8 cellular contexts compared by ENCODE assay signal in the genomic region with DNA sequence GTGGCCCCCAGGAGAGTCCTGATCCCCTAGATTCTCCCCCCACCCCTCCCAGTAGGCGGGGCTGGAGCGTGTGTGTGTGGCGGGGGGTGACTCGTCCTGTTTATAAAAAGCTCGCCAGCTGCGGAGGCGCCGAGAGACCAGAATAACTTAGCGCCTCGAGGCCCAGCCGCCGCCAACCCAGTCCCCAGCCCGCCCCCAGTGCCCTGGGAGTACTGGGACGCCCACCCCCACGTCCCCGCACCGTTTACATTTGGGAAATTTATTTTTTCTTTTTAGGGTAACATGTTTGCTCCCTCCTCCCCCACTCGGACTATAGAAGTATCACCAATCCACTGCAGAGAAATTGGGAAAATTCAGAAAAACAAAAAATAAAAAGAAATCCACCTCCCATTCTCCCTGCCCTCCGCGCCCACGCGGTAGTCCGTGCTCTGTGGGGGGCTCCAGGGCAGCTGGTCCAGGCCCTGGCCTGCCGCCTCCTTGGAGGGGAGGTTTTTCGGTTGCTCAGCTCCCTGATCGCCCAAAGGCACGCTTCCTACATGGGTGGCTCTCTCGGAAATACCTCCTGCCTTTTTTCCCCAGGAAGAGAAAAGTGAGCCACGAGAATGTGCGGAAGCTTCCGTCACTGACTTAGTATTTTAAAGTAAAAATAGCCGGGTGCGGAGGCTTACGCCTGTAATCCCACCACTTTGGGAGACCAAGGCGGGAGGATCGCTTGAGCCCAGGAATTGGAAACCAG. TPM values are rescaled to one million over a fixed set of nuclear protein-coding genes. Genes with fewer than 3 reads are reported as not detected.
A peak's percentile ranks its signal among the peaks of the same experiment; 100 is the strongest.
DNase-seq lines count a peak whose midpoint lies in the region; ATAC-seq and TF ChIP-seq lines count a peak whose summit lies in the region.

No MANE protein-coding gene starts in this region.

- TF ChIP-seq CTCF in AG10803 (conservative IDR thresholded peaks at IDR 0.05; ENCODE audit: low read length) = no peak
- TF ChIP-seq CTCF in HEK293 (tag by site-specific recombination; IDR thresholded peaks at IDR 0.05) = no peak
- no peak for TF ChIP-seq CTCF in adrenal gland (IDR thresholded peaks at IDR 0.05)

- H3K4me3 ChIP-seq in AG10803 (ENCODE audit: low read length) = peak overlapping the region; percentile 75
- peak overlapping the region; percentile 36 for H3K4me3 ChIP-seq in HEK293 (ENCODE audit: low read depth, low read length)
- H3K4me3 ChIP-seq in SJSA1 = peak overlapping the region; percentile 41
- H3K4me3 ChIP-seq in adrenal gland = peak overlapping the region in 3 of 4 donors; percentile 15 to 72 (median 37)

- intact Hi-C loops in adrenal gland (cut with DNase I) (no loop called here), Right ventricle myocardium superior (cut with DNase I) (loop anchor here (5.0 to 10.0 kb wide), 2 partner anchors 119 to 207 kb away; partner anchors contain the start of gene LSM4)

- WGBS in adrenal gland, 4 donors = 28 to 35% (median 31%) methylated on average over 30 to 36 of the region's 36 CpGs

- CTCF ChIA-PET in HEK293 (lab: Yijun Ruan, JAX) = interaction anchor here (0.6 to 8.5 kb wide), 7 partner anchors 14 to 92 kb away, joined by 3 to 121 read pairs (median 4); a partner anchor contains a TSS

- H3K27me3 ChIP-seq in SJSA1 (replicated peaks) (no peaks in the 10 kb centered on the region), adrenal gland (no peaks in the 10 kb centered on the region)

- POLR2A ChIA-PET in HEK293 (lab: Yijun Ruan, JAX) = interaction anchor here (0.9 to 3.1 kb wide), 5 partner anchors 12 to 75 kb away, joined by 3 to 30 read pairs (median 4); partner anchors contain the start of genes JUND and MPV17L2

- H3K27ac ChIP-seq in HEK293 (ENCODE audit: extremely low read depth, low read depth, low read length) (peak overlapping the region; percentile 60), SJSA1 (peak overlapping the region; percentile 65), adrenal gland (peak overlapping the region; percentile 67 to 96 (median 92))

- ATAC-seq in Right ventricle myocardium superior (ENCODE audit: poor library complexity) (peak; percentile 63), HG03196 (IDR thresholded peaks at IDR 0.05; ENCODE audit: unreplicated experiment) (no peak), GM21576 (IDR thresholded peaks at IDR 0.05; ENCODE audit: unreplicated experiment) (no peak)

- TF ChIP-seq POLR2A in adrenal gland (IDR thresholded peaks at IDR 0.05) = no peak

- H3K4me1 ChIP-seq in HEK293 (ENCODE audit: control insufficient read depth, insufficient read depth, low read length) = peaks cover 8% of the 10 kb centered on the region
- peaks cover 23% of the 10 kb centered on the region for H3K4me1 ChIP-seq in SJSA1 (replicated peaks)
- peaks cover 19 to 23% of the 10 kb centered on the region in 2 donors for H3K4me1 ChIP-seq in adrenal gland (replicated peaks in 1 of 2)

- DNase-seq in AG10803 (ENCODE audit: low read depth) (peak; percentile 65), SJSA1 (ENCODE audit: low read depth in 1 of 2, low spot score in 2 of 2) (peak in 1 of 2 experiments; percentile 77), adrenal gland (peak; percentile 76 to 87 (median 80)), Right ventricle myocardium superior (peak; percentile 91), nucleus accumbens (lab: John Stamatoyannopoulos, UW) (peak in 51 of 56 donors; percentile 24 to 82 (median 60))

- H3K9me3 ChIP-seq in HEK293 (ENCODE audit: control insufficient read depth, insufficient read depth, low read depth, low read length) = no peaks in the 10 kb centered on the region
- H3K9me3 ChIP-seq in SJSA1 (replicated peaks) = no peaks in the 10 kb centered on the region
- no peaks in the 10 kb centered on the region for H3K9me3 ChIP-seq in adrenal gland (replicated peaks in 1 of 3)

- H3K36me3 ChIP-seq in HEK293 (ENCODE audit: control insufficient read depth in 2 of 2, insufficient read depth in 1 of 2, low read length in 2 of 2) (peaks cover 0 to 5% of the 10 kb centered on the region in 2 experiments; a peak in 1 of 3 replicates), SJSA1 (no peaks in the 10 kb centered on the region), adrenal gland (replicated peaks in 1 of 2) (no peaks in the 10 kb centered on the region)

TF ChIP-seq in HEK293, 187 proteins besides CTCF, POLR2A, EP300 and RAD21:
- peak; percentile 93 for TF ChIP-seq GLIS1 (tag by site-specific recombination; IDR thresholded peaks at IDR 0.05)
- no peak for TF ChIP-seq ZNF350 (tag by site-specific recombination; IDR thresholded peaks at IDR 0.05)
- no peak for TF ChIP-seq ZNF391 (tag by site-specific recombination; IDR thresholded peaks at IDR 0.05; ENCODE audit: borderline replicate concordance, low read depth)
- peak; percentile 90 for TF ChIP-seq EGR2 (tag by site-specific recombination; IDR thresholded peaks at IDR 0.05; ENCODE audit: low read depth)
- TF ChIP-seq KLF1 (tag by site-specific recombination; IDR thresholded peaks at IDR 0.05) = no peak
- TF ChIP-seq ZNF610 (tag by site-specific recombination; IDR thresholded peaks at IDR 0.05; ENCODE audit: borderline replicate concordance) = no peak
- TF ChIP-seq GLIS2 (tag by site-specific recombination; IDR thresholded peaks at IDR 0.05) = peak; percentile 69
- TF ChIP-seq, protein P1, sequence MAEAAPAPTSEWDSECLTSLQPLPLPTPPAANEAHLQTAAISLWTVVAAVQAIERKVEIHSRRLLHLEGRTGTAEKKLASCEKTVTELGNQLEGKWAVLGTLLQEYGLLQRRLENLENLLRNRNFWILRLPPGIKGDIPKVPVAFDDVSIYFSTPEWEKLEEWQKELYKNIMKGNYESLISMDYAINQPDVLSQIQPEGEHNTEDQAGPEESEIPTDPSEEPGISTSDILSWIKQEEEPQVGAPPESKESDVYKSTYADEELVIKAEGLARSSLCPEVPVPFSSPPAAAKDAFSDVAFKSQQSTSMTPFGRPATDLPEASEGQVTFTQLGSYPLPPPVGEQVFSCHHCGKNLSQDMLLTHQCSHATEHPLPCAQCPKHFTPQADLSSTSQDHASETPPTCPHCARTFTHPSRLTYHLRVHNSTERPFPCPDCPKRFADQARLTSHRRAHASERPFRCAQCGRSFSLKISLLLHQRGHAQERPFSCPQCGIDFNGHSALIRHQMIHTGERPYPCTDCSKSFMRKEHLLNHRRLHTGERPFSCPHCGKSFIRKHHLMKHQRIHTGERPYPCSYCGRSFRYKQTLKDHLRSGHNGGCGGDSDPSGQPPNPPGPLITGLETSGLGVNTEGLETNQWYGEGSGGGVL (tag by site-specific recombination; IDR thresholded peaks at IDR 0.05) = 0 out of 2 replicates have a peak, but pooled peaks have one; percentile 89
- TF ChIP-seq PATZ1 (tag by site-specific recombination; IDR thresholded peaks at IDR 0.05) = peak; percentile 45; the same call in 1 of the 2 replicates
- TF ChIP-seq ZFHX2 (tag by site-specific recombination; conservative IDR thresholded peaks at IDR 0.05) = peak; percentile 93
- TF ChIP-seq SP2 (tag by site-specific recombination; IDR thresholded peaks at IDR 0.05) = peak; percentile 43
- no peak for TF ChIP-seq ZNF274 (IDR thresholded peaks at IDR 0.05; ENCODE audit: low read length)
- no peak for TF ChIP-seq ZNF274 (tag by site-specific recombination; IDR thresholded peaks at IDR 0.05; ENCODE audit: borderline replicate concordance)

RNA-seq across cellular contexts. Expression of gene RAB3A, which starts 1.5 kb away (rescaled TPM):
- 1.2 and 3.4 TPM in 2 replicates for total RNA-seq in SJSA1 (2014; rRNA removed; shearing (Covaris generic))
- total RNA-seq in adrenal gland (10 to 100 TPM in 3 of 8 donors, 1 to 10 TPM in 5; 2.3 to 32.3 (median 6.9) TPM), Right ventricle myocardium superior (26.7 TPM)
- polyA plus RNA-seq in adrenal gland = 10 to 100 TPM in 1 of 3 donors, 1 to 10 TPM in 2; 4.0 to 16.6 (median 5.8) TPM

RNA-seq across cellular contexts. Expression of gene MPV17L2, which starts 12.3 kb away (rescaled TPM):
- 42.3 and 52.0 TPM in 2 replicates for total RNA-seq in SJSA1 (2014; rRNA removed; shearing (Covaris generic))
- total RNA-seq in adrenal gland (10 to 100 TPM; 10.3 to 47.4 (median 24.0) TPM), Right ventricle myocardium superior (9.4 TPM)
- 10 to 100 TPM; 21.1 to 41.4 (median 40.8) TPM for polyA plus RNA-seq in adrenal gland

RNA-seq across cellular contexts. Expression of gene PDE4C, which starts 20.9 kb away (rescaled TPM):
- not detected in 2 replicates for total RNA-seq in SJSA1 (2014; rRNA removed; shearing (Covaris generic))
- total RNA-seq in adrenal gland (1 to 10 TPM in 2 of 8 donors, under 1 TPM in 6; 0.11 to 1.7 (median 0.42) TPM), Right ventricle myocardium superior (1.8 TPM)
- polyA plus RNA-seq in adrenal gland = 1 to 10 TPM in 1 of 3 donors, under 1 TPM in 1, not detected in 1; 0.77 to 2.4 TPM

RNA-seq across cellular contexts. Expression of gene IFI30, which starts 31.7 kb away (rescaled TPM):
- 2.7 TPM in 1 of 2 replicates, not detected in the other for total RNA-seq in SJSA1 (2014; rRNA removed; shearing (Covaris generic))
- total RNA-seq in adrenal gland (100 to 1,000 TPM; 103 to 372 (median 185) TPM), Right ventricle myocardium superior (23.1 TPM)
- 100 to 1,000 TPM in 2 of 3 donors, 10 to 100 TPM in 1; 99.2 to 268 (median 158) TPM for polyA plus RNA-seq in adrenal gland

RNA-seq across cellular contexts. Expression of gene PIK3R2, which starts 52.4 kb away (rescaled TPM):
- 24.2 and 35.0 TPM in 2 replicates for total RNA-seq in SJSA1 (2014; rRNA removed; shearing (Covaris generic))
- total RNA-seq in adrenal gland (100 to 1,000 TPM in 3 of 8 donors, 10 to 100 TPM in 5; 32.9 to 124 (median 80.4) TPM), Right ventricle myocardium superior (20.8 TPM)
- 10 to 100 TPM in 2 of 3 donors, 1 to 10 TPM in 1; 6.7 to 21.0 (median 10.8) TPM for polyA plus RNA-seq in adrenal gland
